Comparison of ENCODE assay signal across 28 cellular contexts in genomic region chr2:13667415-13667757, GRCh38.
DNase-seq lines count a peak whose midpoint lies in the region; ATAC-seq and TF ChIP-seq lines count a peak whose summit lies in the region.
"Had no signal": no experiment of that assay in that cellular context is flagged by ENCODE, and none has a peak within 500 bp of the region (broad histone marks: within the 10 kb centered on the region; RNA-seq: fewer than 3 reads in every experiment).

No MANE protein-coding gene starts in this region.

- no peaks in the 10 kb centered on the region for H3K27me3 ChIP-seq in BE2C
- H3K27me3 ChIP-seq: breast epithelium, heart right ventricle, right atrium auricular region, testis had no signal

- H3K9me3 ChIP-seq in BE2C: no peaks in the 10 kb centered on the region
- H3K9me3 ChIP-seq: breast epithelium, HAP-1, right atrium auricular region, testis had no signal

- ATAC-seq in GM18519 (IDR thresholded peaks at IDR 0.05; ENCODE audit: low FRiP score, unreplicated experiment) (peak; percentile 7), GM21367 (IDR thresholded peaks at IDR 0.05; ENCODE audit: unreplicated experiment) (peak; percentile 13), HG02798 (IDR thresholded peaks at IDR 0.05; ENCODE audit: poor library complexity, unreplicated experiment) (peak; percentile 32), HG03457 (IDR thresholded peaks at IDR 0.05; ENCODE audit: unreplicated experiment) (peak; percentile 22)
- ATAC-seq: heart right ventricle had no signal

- no peak overlapping the region for H3K4me3 ChIP-seq in BE2C (ENCODE audit: low read depth, low read length)
- H3K4me3 ChIP-seq: breast epithelium, HAP-1, heart right ventricle, right atrium auricular region, testis had no signal

- H3K36me3 ChIP-seq in BE2C: no peaks in the 10 kb centered on the region
- H3K36me3 ChIP-seq: breast epithelium, HAP-1, heart right ventricle, right atrium auricular region, WERI-Rb-1 had no signal

- H3K36me3 Mint-ChIP-seq in immature natural killer cell: no peaks in the 10 kb centered on the region
- H3K36me3 Mint-ChIP-seq: activated naive CD8-positive, alpha-beta T cell treated with anti-CD3 and anti-CD28 coated beads for 36 hours; CD14-positive monocyte; mesothelial cell of epicardium had no signal

- DNase-seq in BE2C (no peak), T-helper 1 cell (no peak), immature natural killer cell (no peak)
- DNase-seq in activated naive CD4-positive, alpha-beta T cell treated with anti-CD3 and anti-CD28 coated beads, Interleukin-2, amount 50 U/mL, for 16 hours: no peak
- DNase-seq: activated CD4-positive, alpha-beta T cell treated with anti-CD3 and anti-CD28 coated beads, Interleukin-2, amount 10 ng/mL, durations not matched to agents 24 days and 14 days; activated effector memory CD4-positive, alpha-beta T cell treated with Interleukin-2 at 50 U/mL for 16 hours; activated naive CD8-positive, alpha-beta T cell treated with anti-CD3 and anti-CD28 coated beads for 36 hours; anterior cingulate cortex; DMS79; GDM1; heart right ventricle; Kasumi-1; NCI-H1694; NCI-H2171; NCI-H510A treated with DMSO at 0.1 percent for 48 hours; small intestine; stimulated activated naive CD4-positive, alpha-beta T cell treated with Interleukin-2 at 50 U/mL for 16 hours; testis; WERI-Rb-1 had no signal

- no peak overlapping the region for H3K4me3 Mint-ChIP-seq in immature natural killer cell
- H3K4me3 Mint-ChIP-seq: activated CD4-positive, alpha-beta T cell treated with anti-CD3 and anti-CD28 coated beads, Interleukin-2, amount 10 ng/mL, durations not matched to agents 24 days and 14 days; activated naive CD8-positive, alpha-beta T cell treated with anti-CD3 and anti-CD28 coated beads for 36 hours; CD14-positive monocyte; mesothelial cell of epicardium had no signal

- no peak for TF ChIP-seq CTCF in BE2C (IDR thresholded peaks at IDR 0.05; ENCODE audit: low read depth, low read length)

- peaks cover 6 to 34% (median 20%) of the 10 kb centered on the region in 6 donors for H3K9me3 Mint-ChIP-seq in immature natural killer cell

- H3K27ac Mint-ChIP-seq in immature natural killer cell: no peak overlapping the region
- H3K27ac Mint-ChIP-seq: activated CD4-positive, alpha-beta T cell treated with anti-CD3 and anti-CD28 coated beads, Interleukin-2, amount 10 ng/mL, durations not matched to agents 24 days and 14 days; activated naive CD8-positive, alpha-beta T cell treated with anti-CD3 and anti-CD28 coated beads for 36 hours; CD14-positive monocyte; mesothelial cell of epicardium had no signal

- no peaks in the 10 kb centered on the region for H3K4me1 ChIP-seq in BE2C
- H3K4me1 ChIP-seq: breast epithelium, HAP-1, heart right ventricle, right atrium auricular region, testis had no signal

- H3K27me3 Mint-ChIP-seq in immature natural killer cell (ENCODE audit: low read depth in 3 of 3): no peaks in the 10 kb centered on the region
- H3K27me3 Mint-ChIP-seq: activated CD4-positive, alpha-beta T cell treated with anti-CD3 and anti-CD28 coated beads, Interleukin-2, amount 10 ng/mL, durations not matched to agents 24 days and 14 days; activated naive CD8-positive, alpha-beta T cell treated with anti-CD3 and anti-CD28 coated beads for 36 hours had no signal

- no peaks in the 10 kb centered on the region for H3K4me1 Mint-ChIP-seq in immature natural killer cell
- H3K4me1 Mint-ChIP-seq: activated CD4-positive, alpha-beta T cell treated with anti-CD3 and anti-CD28 coated beads, Interleukin-2, amount 10 ng/mL, durations not matched to agents 24 days and 14 days; activated naive CD8-positive, alpha-beta T cell treated with anti-CD3 and anti-CD28 coated beads for 36 hours; CD14-positive monocyte; mesothelial cell of epicardium had no signal
